In genomic region chr14:99468081-99468480, GRCh38 we compare ENCODE assay signal across 20 cellular contexts. TPM values are rescaled to one million over a fixed set of nuclear protein-coding genes. Genes with fewer than 3 reads are reported as not detected.
DNase-seq lines count a peak whose midpoint lies in the region; ATAC-seq and TF ChIP-seq lines count a peak whose summit lies in the region.
"Had no signal": no experiment of that assay in that cellular context is flagged by ENCODE, and none has a peak within 500 bp of the region (broad histone marks: within the 10 kb centered on the region; RNA-seq: fewer than 3 reads in every experiment).

No MANE protein-coding gene starts in this region.

- CTCF ChIA-PET in CD8-positive, alpha-beta T cell (lab: Charles Lee), result no interaction called here

- no peak overlapping the region for H3K4me3 Mint-ChIP-seq in activated T-cell treated with anti-CD3 and anti-CD28 coated beads, Interleukin-2, amount 50 U/mL, for 72 hours
- H3K4me3 Mint-ChIP-seq in CD8-positive, alpha-beta T cell, result no peak overlapping the region
- H3K4me3 Mint-ChIP-seq in activated T-helper 17 cell treated with anti-CD3 and anti-CD28 coated beads, Interleukin-2, amount 50 U/mL, for 72 hours, result no peak overlapping the region
- no peak overlapping the region for H3K4me3 Mint-ChIP-seq in nephron

- no peak for DNase-seq in activated T-cell treated with anti-CD3 and anti-CD28 coated beads, Interleukin-2, amount 50 U/mL, for 72 hours
- DNase-seq in activated T-cell treated with anti-CD3 and anti-CD28 coated beads, Interleukin-2, amount 50 U/mL, for 48 hours, result no peak
- DNase-seq in CD8-positive, alpha-beta T cell, result no peak
- DNase-seq in NCI-H1436 treated with DMSO at 0.1 percent for 48 hours (lab: John Stamatoyannopoulos, UW) (no peak), NCI-H1092 (lab: John Stamatoyannopoulos, UW) (no peak)
- DNase-seq: activated CD4-positive, alpha-beta T cell treated with anti-CD3 and anti-CD28 coated beads for 1 hour; activated naive CD4-positive, alpha-beta T cell treated with Interleukin-2 at 50 U/mL for 16 hours; anterior cingulate cortex; Calu3; central memory CD4-positive, alpha-beta T cell; hippocampal formation; substantia nigra had no signal

- H3K36me3 Mint-ChIP-seq in activated T-cell treated with anti-CD3 and anti-CD28 coated beads, Interleukin-2, amount 50 U/mL, for 72 hours (ENCODE audit: insufficient read depth in 2 of 2), result peaks cover 0 to 3% of the 10 kb centered on the region in 2 donors
- H3K36me3 Mint-ChIP-seq in CD8-positive, alpha-beta T cell, result peaks cover 29% of the 10 kb centered on the region
- H3K36me3 Mint-ChIP-seq in activated T-helper 17 cell treated with anti-CD3 and anti-CD28 coated beads, Interleukin-2, amount 50 U/mL, for 72 hours (ENCODE audit: low read depth), result peaks cover 33% of the 10 kb centered on the region
- peaks cover 15% of the 10 kb centered on the region for H3K36me3 Mint-ChIP-seq in nephron (ENCODE audit: low read depth)

- no peak overlapping the region for H3K27ac ChIP-seq in CD8-positive, alpha-beta T cell (ENCODE audit: low read depth, low read length)
- H3K27ac ChIP-seq: gastroesophageal sphincter, SJSA1 had no signal

- no peaks in the 10 kb centered on the region for H3K27me3 ChIP-seq in CD8-positive, alpha-beta T cell (ENCODE audit: insufficient read depth, low read length)
- H3K27me3 ChIP-seq: gastroesophageal sphincter, SJSA1 had no signal

- peaks cover 15% of the 10 kb centered on the region for H3K36me3 ChIP-seq in CD8-positive, alpha-beta T cell (ENCODE audit: insufficient read depth, low read length)

- no peak overlapping the region for H3K4me3 ChIP-seq in CD8-positive, alpha-beta T cell (ENCODE audit: low read depth, low read length)
- H3K4me3 ChIP-seq: gastroesophageal sphincter, SJSA1 had no signal

- H3K27me3 Mint-ChIP-seq in activated T-cell treated with anti-CD3 and anti-CD28 coated beads, Interleukin-2, amount 50 U/mL, for 72 hours (ENCODE audit: low read depth), result no peaks in the 10 kb centered on the region
- no peaks in the 10 kb centered on the region for H3K27me3 Mint-ChIP-seq in CD8-positive, alpha-beta T cell (ENCODE audit: low read depth)
- H3K27me3 Mint-ChIP-seq in activated T-helper 17 cell treated with anti-CD3 and anti-CD28 coated beads, Interleukin-2, amount 50 U/mL, for 72 hours, result no peaks in the 10 kb centered on the region
- H3K27me3 Mint-ChIP-seq in nephron (ENCODE audit: low read depth), result no peaks in the 10 kb centered on the region
- H3K27me3 Mint-ChIP-seq: progenitor cell of endocrine pancreas had no signal

- intact Hi-C loops in CD8-positive, alpha-beta T cell (cut with DNase I, micrococcal nuclease), result no loop called here

- H3K4me1 ChIP-seq in CD8-positive, alpha-beta T cell (ENCODE audit: insufficient read depth, low read length), result peaks cover 11% of the 10 kb centered on the region

- H3K27ac Mint-ChIP-seq in activated T-cell treated with anti-CD3 and anti-CD28 coated beads, Interleukin-2, amount 50 U/mL, for 72 hours, result peak overlapping the region; percentile 7
- H3K27ac Mint-ChIP-seq in CD8-positive, alpha-beta T cell, result peak overlapping the region; percentile 38
- H3K27ac Mint-ChIP-seq in activated T-helper 17 cell treated with anti-CD3 and anti-CD28 coated beads, Interleukin-2, amount 50 U/mL, for 72 hours, result peak overlapping the region; percentile 87
- H3K27ac Mint-ChIP-seq in nephron, result peak overlapping the region; percentile 65 to 84 (median 78)

- POLR2A ChIA-PET in CD8-positive, alpha-beta T cell (lab: Charles Lee), result no interaction called here

- H3K9me3 Mint-ChIP-seq in activated T-cell treated with anti-CD3 and anti-CD28 coated beads, Interleukin-2, amount 50 U/mL, for 72 hours, result no peaks in the 10 kb centered on the region
- H3K9me3 Mint-ChIP-seq in CD8-positive, alpha-beta T cell, result no peaks in the 10 kb centered on the region
- no peaks in the 10 kb centered on the region for H3K9me3 Mint-ChIP-seq in activated T-helper 17 cell treated with anti-CD3 and anti-CD28 coated beads, Interleukin-2, amount 50 U/mL, for 72 hours
- H3K9me3 Mint-ChIP-seq in nephron, result no peaks in the 10 kb centered on the region

- no peak for ATAC-seq in activated T-cell treated with anti-CD3 and anti-CD28 coated beads, Interleukin-2, amount 50 U/mL, for 72 hours (replicated peaks in 1 of 2)
- ATAC-seq in CD8-positive, alpha-beta T cell, result no peak
- no peak for ATAC-seq in activated T-helper 17 cell treated with anti-CD3 and anti-CD28 coated beads, Interleukin-2, amount 50 U/mL, for 72 hours (replicated peaks)
- no peak for ATAC-seq in HG02840 (IDR thresholded peaks at IDR 0.05; ENCODE audit: low FRiP score, unreplicated experiment)
- ATAC-seq: gastroesophageal sphincter, HCT116, Panc1 had no signal

- H3K4me1 Mint-ChIP-seq in activated T-cell treated with anti-CD3 and anti-CD28 coated beads, Interleukin-2, amount 50 U/mL, for 72 hours (ENCODE audit: low read depth), result peaks cover 31% of the 10 kb centered on the region
- peaks cover 55% of the 10 kb centered on the region for H3K4me1 Mint-ChIP-seq in CD8-positive, alpha-beta T cell (ENCODE audit: low read depth)
- peaks cover 31% of the 10 kb centered on the region for H3K4me1 Mint-ChIP-seq in activated T-helper 17 cell treated with anti-CD3 and anti-CD28 coated beads, Interleukin-2, amount 50 U/mL, for 72 hours
- H3K4me1 Mint-ChIP-seq in nephron, result peaks cover 60% of the 10 kb centered on the region

- no peaks in the 10 kb centered on the region for H3K9me3 ChIP-seq in CD8-positive, alpha-beta T cell (ENCODE audit: low read length)
- H3K9me3 ChIP-seq: gastroesophageal sphincter, SJSA1 had no signal

- TF ChIP-seq CTCF in CD8-positive, alpha-beta T cell (IDR thresholded peaks at IDR 0.05), result no peak
- TF ChIP-seq CTCF in nephron (IDR thresholded peaks at IDR 0.05; ENCODE audit: unreplicated experiment in 3 of 3), result no peak

RNA-seq across cellular contexts. Expression of gene SETD3, which starts 12.6 kb away (rescaled TPM):
- 10 to 100 TPM; 48.0 to 49.6 TPM for total RNA-seq in activated T-cell treated with anti-CD3 and anti-CD28 coated beads, Interleukin-2, amount 50 U/mL, for 72 hours
- 10 to 100 TPM; 40.3 to 45.6 TPM for total RNA-seq in CD8-positive, alpha-beta T cell
- total RNA-seq in activated T-helper 17 cell treated with anti-CD3 and anti-CD28 coated beads, Interleukin-2, amount 50 U/mL, for 72 hours, result 10 to 100 TPM; 32.8 to 53.2 TPM

RNA-seq across cellular contexts. Expression of gene CCNK, which starts 13.1 kb away (rescaled TPM):
- total RNA-seq in activated T-cell treated with anti-CD3 and anti-CD28 coated beads, Interleukin-2, amount 50 U/mL, for 72 hours, result 10 to 100 TPM; 86.1 to 88.5 TPM
- 100 to 1,000 TPM; 171 to 177 TPM for total RNA-seq in CD8-positive, alpha-beta T cell
- 10 to 100 TPM; 65.7 to 89.0 TPM for total RNA-seq in activated T-helper 17 cell treated with anti-CD3 and anti-CD28 coated beads, Interleukin-2, amount 50 U/mL, for 72 hours

Comparison
In these comparisons a context has a peak if more than half of its experiments do, and no peak if none do; other contexts are left out.
1. H3K27ac Mint-ChIP-seq: peak in every context shown above with its lines; median percentile 87 in activated T-helper 17 cell treated with anti-CD3 and anti-CD28 coated beads, Interleukin-2, amount 50 U/mL, for 72 hours; 78 in nephron; 38 in CD8-positive, alpha-beta T cell; 7 in activated T-cell treated with anti-CD3 and anti-CD28 coated beads, Interleukin-2, amount 50 U/mL, for 72 hours.